In the genomic region with DNA sequence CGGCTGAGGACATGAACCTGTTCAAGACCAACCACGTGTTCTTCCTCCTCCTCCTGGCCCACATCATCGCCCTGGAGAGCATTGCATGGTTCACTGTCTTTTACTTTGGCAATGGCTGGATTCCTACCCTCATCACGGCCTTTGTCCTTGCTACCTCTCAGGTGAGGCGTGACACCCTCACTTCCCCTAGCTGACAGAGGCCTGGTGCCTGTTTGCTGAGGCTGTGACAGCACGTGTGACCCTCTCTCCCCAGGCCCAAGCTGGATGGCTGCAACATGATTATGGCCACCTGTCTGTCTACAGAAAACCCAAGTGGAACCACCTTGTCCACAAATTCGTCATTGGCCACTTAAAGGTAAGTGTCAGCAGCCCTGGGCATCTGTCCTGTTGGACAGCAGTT, we compare ENCODE assay signal across 25 cellular contexts.
"Had no signal": no experiment of that assay in that cellular context is flagged by ENCODE, and none has a peak within 500 bp of the region (broad histone marks: within the 10 kb centered on the region; RNA-seq: fewer than 3 reads in every experiment).

No MANE protein-coding gene starts in this region.

- H3K27me3 Mint-ChIP-seq: activated B cell treated with CpG ODN at 0.5 μM for 24 hours; activated CD8-positive, alpha-beta memory T cell treated with anti-CD3 and anti-CD28 coated beads, Interleukin-2, amount 10 ng/mL, durations not matched to agents 7 days and 5 days; activated naive CD4-positive, alpha-beta T cell treated with anti-CD3 and anti-CD28 coated beads, Interleukin-2, amount 50 U/mL, for 24 hours; activated T-cell treated with anti-CD3 and anti-CD28 coated beads, Interleukin-2, amount 50 U/mL, for 24 hours had no signal

- H3K4me3 Mint-ChIP-seq: activated B cell treated with CpG ODN at 0.5 μM for 24 hours; activated CD8-positive, alpha-beta memory T cell treated with anti-CD3 and anti-CD28 coated beads, Interleukin-2, amount 10 ng/mL, durations not matched to agents 7 days and 5 days; activated naive CD4-positive, alpha-beta T cell treated with anti-CD3 and anti-CD28 coated beads, Interleukin-2, amount 50 U/mL, for 24 hours; activated T-cell treated with anti-CD3 and anti-CD28 coated beads, Interleukin-2, amount 50 U/mL, for 24 hours; activated T-helper 1 cell treated with anti-CD3 and anti-CD28 coated beads, Interleukin-12 subunit alpha, Interleukin-12 subunit beta, Interleukin-2, Interleukin-4 antibody, amounts not matched to agents 30 ng/mL and 10 ng/mL and 1 ng/mL, durations not matched to agents 14 hours and 24 hours and 36 hours had no signal

- H3K9me3 Mint-ChIP-seq: activated B cell treated with CpG ODN at 0.5 μM for 24 hours; activated naive CD4-positive, alpha-beta T cell treated with anti-CD3 and anti-CD28 coated beads, Interleukin-2, amount 50 U/mL, for 24 hours; activated T-cell treated with anti-CD3 and anti-CD28 coated beads, Interleukin-2, amount 50 U/mL, for 24 hours; activated T-helper 1 cell treated with anti-CD3 and anti-CD28 coated beads, Interleukin-12 subunit alpha, Interleukin-12 subunit beta, Interleukin-2, Interleukin-4 antibody, amounts not matched to agents 30 ng/mL and 10 ng/mL and 1 ng/mL, durations not matched to agents 14 hours and 24 hours and 36 hours had no signal

- ATAC-seq: activated CD8-positive, alpha-beta memory T cell treated with anti-CD3 and anti-CD28 coated beads, Interleukin-2, amount 10 ng/mL, durations not matched to agents 7 days and 5 days; Panc1; SK-N-SH treated with all-trans-retinoic acid at 6 μM for 48 hours had no signal

- H3K27ac Mint-ChIP-seq: activated B cell treated with CpG ODN at 0.5 μM for 24 hours; activated CD8-positive, alpha-beta memory T cell treated with anti-CD3 and anti-CD28 coated beads, Interleukin-2, amount 10 ng/mL, durations not matched to agents 7 days and 5 days; activated naive CD4-positive, alpha-beta T cell treated with anti-CD3 and anti-CD28 coated beads, Interleukin-2, amount 50 U/mL, for 24 hours; activated T-cell treated with anti-CD3 and anti-CD28 coated beads, Interleukin-2, amount 50 U/mL, for 24 hours had no signal

- H3K36me3 Mint-ChIP-seq: activated naive CD4-positive, alpha-beta T cell treated with anti-CD3 and anti-CD28 coated beads, Interleukin-2, amount 50 U/mL, for 24 hours had no signal

- DNase-seq: activated B cell treated with CpG ODN at 0.5 μM for 24 hours; activated CD8-positive, alpha-beta memory T cell treated with anti-CD3 and anti-CD28 coated beads, Interleukin-2, amount 10 ng/mL, durations not matched to agents 7 days and 5 days; activated effector memory CD4-positive, alpha-beta T cell treated with Interleukin-2 at 50 U/mL for 16 hours; activated naive CD4-positive, alpha-beta T cell; activated T-cell treated with anti-CD3 and anti-CD28 coated beads, Interleukin-2, amount 50 U/mL, for 24 hours; caudate nucleus; Karpas-422; MM.1S; NCI-H1105; NCI-H1436; NCI-H1694 treated with DMSO at 0.1 percent for 48 hours; NCI-H2029 treated with DMSO at 0.1 percent for 48 hours; NCI-H345; NCI-H510A; NCI-H526 treated with DMSO at 0.1 percent for 48 hours; NCI-H82; OCI-M1; RPMI8226; SHP77; SW 1271; T-helper 9 cell had no signal
